ENCODE assay signal across 18 cellular contexts in the genomic region with DNA sequence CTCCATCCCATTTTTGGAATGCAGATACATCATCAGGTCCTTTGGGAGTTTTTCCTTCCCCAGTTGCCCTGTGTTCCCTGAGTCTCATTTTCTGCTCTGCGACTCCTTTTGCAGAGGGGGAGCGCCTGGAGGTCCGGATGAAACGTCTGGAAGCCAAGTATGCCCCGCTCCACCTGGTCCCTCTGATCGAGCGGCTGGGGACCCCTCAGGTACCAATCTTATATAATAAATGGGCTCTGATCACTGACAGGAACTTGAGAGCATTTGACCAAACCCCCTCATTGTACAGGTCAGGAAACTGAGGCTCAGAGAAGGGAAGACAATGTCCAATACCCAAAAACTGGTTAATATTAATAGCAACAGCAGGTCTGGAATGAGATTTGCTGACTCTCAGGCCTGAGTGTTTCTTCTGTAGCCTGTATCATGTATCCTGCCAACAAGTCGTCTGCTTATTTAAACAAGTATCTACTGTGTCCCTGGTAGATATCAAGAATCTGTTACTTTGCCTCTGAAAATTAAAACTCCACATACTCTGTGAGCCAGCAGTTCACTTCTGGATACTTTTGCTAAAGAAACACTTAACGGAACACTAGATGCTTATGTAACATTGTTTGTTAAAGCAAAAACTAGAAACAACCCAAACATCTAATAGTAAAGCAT.
DNase-seq lines count a peak whose midpoint lies in the region; ATAC-seq, FAIRE-seq and TF ChIP-seq lines count a peak whose summit lies in the region.
"Had no signal": no experiment of that assay in that cellular context is flagged by ENCODE, and none has a peak within 500 bp of the region (broad histone marks: within the 10 kb centered on the region; RNA-seq: fewer than 3 reads in every experiment).

No MANE protein-coding gene starts in this region.

- H3K9ac ChIP-seq in HUES64 (ENCODE audit: low read depth, low read length) = peak overlapping the region; percentile 3; the same call in 1 of the 2 replicates

- H3K4me1 Mint-ChIP-seq in osteocyte (ENCODE audit: unreplicated experiment) = peaks cover 76% of the 10 kb centered on the region
- H3K4me1 Mint-ChIP-seq in activated T-helper 1 cell treated with anti-CD3 and anti-CD28 coated beads, Interleukin-12 subunit alpha, Interleukin-12 subunit beta, Interleukin-2, Interleukin-4 antibody, amounts not matched to agents 30 ng/mL and 10 ng/mL and 1 ng/mL, durations not matched to agents 14 hours and 24 hours and 36 hours (ENCODE audit: low read depth) = peaks cover 13% of the 10 kb centered on the region

- H3K4me2 ChIP-seq in A549 = no peak overlapping the region; the same call in 2 of the 3 replicates

- no peak for ATAC-seq in A549
- no peak for ATAC-seq in HG03139 (IDR thresholded peaks at IDR 0.05; ENCODE audit: unreplicated experiment)
- ATAC-seq: GM12878 had no signal

- H3K27me3 Mint-ChIP-seq in osteocyte (ENCODE audit: unreplicated experiment) = no peaks in the 10 kb centered on the region
- no peaks in the 10 kb centered on the region for H3K27me3 Mint-ChIP-seq in activated T-helper 1 cell treated with anti-CD3 and anti-CD28 coated beads, Interleukin-12 subunit alpha, Interleukin-12 subunit beta, Interleukin-2, Interleukin-4 antibody, amounts not matched to agents 30 ng/mL and 10 ng/mL and 1 ng/mL, durations not matched to agents 14 hours and 24 hours and 36 hours (ENCODE audit: insufficient read depth)
- H3K27me3 Mint-ChIP-seq: activated CD4-positive, alpha-beta memory T cell treated with anti-CD3 and anti-CD28 coated beads for 36 hours; brain had no signal

- no peak for DNase-seq in A549 (ENCODE audit: low read depth in 1 of 2, low spot score in 1 of 2)
- peak; percentile 13 for DNase-seq in fibroblast of villous mesenchyme (ENCODE audit: low read depth)
- peak; percentile 10 for DNase-seq in osteocyte (ENCODE audit: extremely low spot score, unreplicated experiment)
- no peak for DNase-seq in activated T-helper 1 cell treated with anti-CD3 and anti-CD28 coated beads, Interleukin-12 subunit alpha, Interleukin-12 subunit beta, Interleukin-2, Interleukin-4 antibody, amounts not matched to agents 30 ng/mL and 10 ng/mL and 1 ng/mL, durations not matched to agents 14 hours and 24 hours and 36 hours (ENCODE audit: low spot score)
- DNase-seq in posterior cingulate gyrus = no peak
- no peak for DNase-seq in HPDE6-E6E7 (ENCODE audit: extremely low spot score)
- DNase-seq: activated CD4-positive, alpha-beta memory T cell treated with anti-CD3 and anti-CD28 coated beads for 36 hours; AML-193; effector memory CD4-positive, alpha-beta T cell; H9; KBM-7; NCI-H1092; NCI-H774; SW 1271 had no signal

- peaks cover 53% of the 10 kb centered on the region for H3K4me1 ChIP-seq in A549
- peaks cover 32% of the 10 kb centered on the region; the same call in 1 of the 2 replicates for H3K4me1 ChIP-seq in HUES64 (ENCODE audit: insufficient read depth, low read length)

- peaks cover 21% of the 10 kb centered on the region for H3K36me3 ChIP-seq in HUES64 (ENCODE audit: insufficient read depth, low read length)

- POLR2A ChIA-PET in A549 (lab: Yijun Ruan, JAX) = no interaction called here

- H3K9me3 Mint-ChIP-seq in osteocyte (ENCODE audit: unreplicated experiment) = no peaks in the 10 kb centered on the region
- H3K9me3 Mint-ChIP-seq in activated T-helper 1 cell treated with anti-CD3 and anti-CD28 coated beads, Interleukin-12 subunit alpha, Interleukin-12 subunit beta, Interleukin-2, Interleukin-4 antibody, amounts not matched to agents 30 ng/mL and 10 ng/mL and 1 ng/mL, durations not matched to agents 14 hours and 24 hours and 36 hours = no peaks in the 10 kb centered on the region
- H3K9me3 Mint-ChIP-seq: activated CD4-positive, alpha-beta memory T cell treated with anti-CD3 and anti-CD28 coated beads for 36 hours; brain; H9 had no signal

- no peak for TF ChIP-seq RAD21 in A549 (conservative IDR thresholded peaks at IDR 0.05 in 1 of 2, IDR thresholded peaks at IDR 0.05 in 1 of 2)

- H3K9me3 ChIP-seq in A549 (no peaks in the 10 kb centered on the region), HUES64 (ENCODE audit: insufficient read depth, low read depth, low read length) (no peaks in the 10 kb centered on the region)

- CTCF ChIA-PET in A549 (lab: Yijun Ruan, JAX) = interaction anchor here (0.8 to 1.7 kb wide), 5 partner anchors 8 to 360 kb away, joined by 3 to 4 read pairs (median 3); no protein-coding TSS in a partner anchor

- H3K4me3 Mint-ChIP-seq in osteocyte (ENCODE audit: unreplicated experiment) = no peak overlapping the region
- no peak overlapping the region for H3K4me3 Mint-ChIP-seq in activated T-helper 1 cell treated with anti-CD3 and anti-CD28 coated beads, Interleukin-12 subunit alpha, Interleukin-12 subunit beta, Interleukin-2, Interleukin-4 antibody, amounts not matched to agents 30 ng/mL and 10 ng/mL and 1 ng/mL, durations not matched to agents 14 hours and 24 hours and 36 hours
- H3K4me3 Mint-ChIP-seq: activated CD4-positive, alpha-beta memory T cell treated with anti-CD3 and anti-CD28 coated beads for 36 hours; brain; H9 had no signal

- H3K36me3 Mint-ChIP-seq in osteocyte (ENCODE audit: unreplicated experiment) = no peaks in the 10 kb centered on the region
- H3K36me3 Mint-ChIP-seq in activated T-helper 1 cell treated with anti-CD3 and anti-CD28 coated beads, Interleukin-12 subunit alpha, Interleukin-12 subunit beta, Interleukin-2, Interleukin-4 antibody, amounts not matched to agents 30 ng/mL and 10 ng/mL and 1 ng/mL, durations not matched to agents 14 hours and 24 hours and 36 hours (ENCODE audit: low read depth) = peaks cover 37% of the 10 kb centered on the region

- intact Hi-C loops in activated T-helper 1 cell treated with anti-CD3 and anti-CD28 coated beads, Interleukin-12 subunit alpha, Interleukin-12 subunit beta, Interleukin-2, Interleukin-4 antibody, amounts not matched to agents 30 ng/mL and 10 ng/mL and 1 ng/mL, durations not matched to agents 14 hours and 24 hours and 36 hours (cut with micrococcal nuclease) = no loop called here
- intact Hi-C loops in posterior cingulate gyrus (cut with DNase I) = no loop called here

- H3K27ac ChIP-seq in A549 (peak overlapping the region; percentile 81 to 85; a peak in 4 of 6 replicates), HUES64 (ENCODE audit: low read depth, low read length) (no peak overlapping the region)

- FAIRE-seq in A549 (lab: Jason Lieb, UNC) = no peak
- FAIRE-seq: GM12878 had no signal

- H3K27ac Mint-ChIP-seq in osteocyte (ENCODE audit: unreplicated experiment) = peak overlapping the region; percentile 99
- no peak overlapping the region for H3K27ac Mint-ChIP-seq in activated T-helper 1 cell treated with anti-CD3 and anti-CD28 coated beads, Interleukin-12 subunit alpha, Interleukin-12 subunit beta, Interleukin-2, Interleukin-4 antibody, amounts not matched to agents 30 ng/mL and 10 ng/mL and 1 ng/mL, durations not matched to agents 14 hours and 24 hours and 36 hours

- TF ChIP-seq CTCF in A549 (IDR thresholded peaks at IDR 0.05) (no peak), fibroblast of villous mesenchyme (IDR thresholded peaks at IDR 0.05; ENCODE audit: insufficient read depth, low read depth, low read length) (no peak), osteocyte (IDR thresholded peaks at IDR 0.05) (no peak)

- H3K27me3 ChIP-seq in HUES64 (ENCODE audit: insufficient read depth, low read length) = no peaks in the 10 kb centered on the region

- no peak for TF ChIP-seq EP300 in A549 (IDR thresholded peaks at IDR 0.05)

- TF ChIP-seq POLR2A in A549 (IDR thresholded peaks at IDR 0.05; ENCODE audit: low read length) = no peak

- WGBS in A549 (ENCODE audit: missing lambda C conversion rate) = 91% methylated on average over 9 of the region's 9 CpGs
- 97% methylated on average over 9 of the region's 9 CpGs for WGBS in HUES64

- H3K4me3 ChIP-seq in A549 (no peak overlapping the region), HUES64 (ENCODE audit: low read length) (no peak overlapping the region), fibroblast of villous mesenchyme (ENCODE audit: low read depth, low read length) (no peak overlapping the region)
- H3K4me3 ChIP-seq: GM12878 had no signal

TF ChIP-seq in A549, 52 proteins besides CTCF, POLR2A, EP300 and RAD21:
- TF ChIP-seq KDM1A (IDR thresholded peaks at IDR 0.05; ENCODE audit: low read depth) (no peak), EHMT2 (IDR thresholded peaks at IDR 0.05; ENCODE audit: low read depth) (no peak), FOXS1 (CRISPR knock-in tag; IDR thresholded peaks at IDR 0.05) (no peak), HOXB13 (CRISPR knock-in tag; IDR thresholded peaks at IDR 0.05; ENCODE audit: low read depth) (no peak), NR3C1 (IDR thresholded peaks at IDR 0.05) (no peak), ZFP36 (IDR thresholded peaks at IDR 0.05; ENCODE audit: borderline replicate concordance, partially characterized antibody) (no peak)
- TF ChIP-seq, protein P1, sequence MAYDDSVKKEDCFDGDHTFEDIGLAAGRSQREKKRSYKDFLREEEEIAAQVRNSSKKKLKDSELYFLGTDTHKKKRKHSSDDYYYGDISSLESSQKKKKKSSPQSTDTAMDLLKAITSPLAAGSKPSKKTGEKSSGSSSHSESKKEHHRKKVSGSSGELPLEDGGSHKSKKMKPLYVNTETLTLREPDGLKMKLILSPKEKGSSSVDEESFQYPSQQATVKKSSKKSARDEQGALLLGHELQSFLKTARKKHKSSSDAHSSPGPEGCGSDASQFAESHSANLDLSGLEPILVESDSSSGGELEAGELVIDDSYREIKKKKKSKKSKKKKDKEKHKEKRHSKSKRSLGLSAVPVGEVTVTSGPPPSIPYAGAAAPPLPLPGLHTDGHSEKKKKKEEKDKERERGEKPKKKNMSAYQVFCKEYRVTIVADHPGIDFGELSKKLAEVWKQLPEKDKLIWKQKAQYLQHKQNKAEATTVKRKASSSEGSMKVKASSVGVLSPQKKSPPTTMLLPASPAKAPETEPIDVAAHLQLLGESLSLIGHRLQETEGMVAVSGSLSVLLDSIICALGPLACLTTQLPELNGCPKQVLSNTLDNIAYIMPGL (CRISPR knock-in tag; IDR thresholded peaks at IDR 0.05; ENCODE audit: borderline replicate concordance) = no peak

Comparison
In these comparisons a context has a peak if more than half of its experiments do, and no peak if none do; other contexts are left out.
1. DNase-seq: peak in fibroblast of villous mesenchyme (single experiment) and osteocyte (single experiment); none in A549 (0 of 2), activated T-helper 1 cell treated with anti-CD3 and anti-CD28 coated beads, Interleukin-12 subunit alpha, Interleukin-12 subunit beta, Interleukin-2, Interleukin-4 antibody, amounts not matched to agents 30 ng/mL and 10 ng/mL and 1 ng/mL, durations not matched to agents 14 hours and 24 hours and 36 hours (single experiment), posterior cingulate gyrus (0 of 10) and HPDE6-E6E7 (single experiment).